31 cellular contexts compared by ENCODE assay signal in genomic region chr2:120638450-120638849, GRCh38.
"Had no signal": no experiment of that assay in that cellular context is flagged by ENCODE, and none has a peak within 500 bp of the region (broad histone marks: within the 10 kb centered on the region; RNA-seq: fewer than 3 reads in every experiment).

No MANE protein-coding gene starts in this region.

- H3K9me3 ChIP-seq: adrenal gland, body of pancreas, breast epithelium, MG63, SJSA1, SK-N-SH had no signal

- FAIRE-seq: astrocyte, TTC549 had no signal

- H3K36me3 ChIP-seq: adrenal gland, breast epithelium, MG63, SJSA1 had no signal

- H3K4me3 ChIP-seq: adrenal gland, body of pancreas, breast epithelium, MG63, SJSA1 had no signal

- ATAC-seq: activated CD8-positive, alpha-beta T cell treated with anti-CD3 and anti-CD28 coated beads for 36 hours; activated naive CD4-positive, alpha-beta T cell treated with anti-CD3 and anti-CD28 coated beads, Interleukin-2, amount 50 U/mL, for 72 hours; activated T-cell treated with anti-CD3 and anti-CD28 coated beads, Interleukin-2, amount 50 U/mL, for 72 hours; body of pancreas; Panc1 had no signal

- H3K4me1 ChIP-seq: adrenal gland, breast epithelium, SJSA1 had no signal

- H3K9ac ChIP-seq: SK-N-SH had no signal

- H3K27ac ChIP-seq: adrenal gland, body of pancreas, breast epithelium, SJSA1 had no signal

- DNase-seq: activated CD4-positive, alpha-beta T cell treated with anti-CD3 and anti-CD28 coated beads, Interleukin-2, amount 10 ng/mL, durations not matched to agents 24 days and 14 days; activated CD4-positive, alpha-beta T cell treated with anti-CD3 and anti-CD28 coated beads, Interleukin-2, amount 50 U/mL, for 4 hours; activated CD8-positive, alpha-beta T cell treated with anti-CD3 and anti-CD28 coated beads for 36 hours; activated gamma-delta T cell; activated naive CD4-positive, alpha-beta T cell treated with Interleukin-2 at 50 U/mL for 16 hours; activated T-cell treated with anti-CD3 and anti-CD28 coated beads, Interleukin-2, amount 50 U/mL, for 1 hour; activated T-cell treated with anti-CD3 and anti-CD28 coated beads, Interleukin-2, amount 50 U/mL, for 72 hours; adrenal gland; body of pancreas; Kasumi-1; KG1; MG63; NCI-H1048; NCI-H1105 treated with DMSO at 0.1 percent for 48 hours; NCI-H1436; NCI-H1694; NCI-H1930; NCI-H2081 treated with DMSO at 0.1 percent for 48 hours; NCI-H226; NCI-H446 treated with DMSO at 0.1 percent for 48 hours; NCI-H524; NCI-H69; NCI-H82; SHP77 treated with DMSO at 0.1 percent for 48 hours; SK-N-SH had no signal

- H3K4me2 ChIP-seq: SK-N-SH had no signal

- H3K27me3 ChIP-seq: adrenal gland, body of pancreas, breast epithelium, MG63 had no signal
